18 cellular contexts compared by ENCODE assay signal in genomic region chr1:179888071-179888470, GRCh38. TPM values are rescaled to one million over a fixed set of nuclear protein-coding genes. Genes with fewer than 3 reads are reported as not detected.
DNase-seq lines count a peak whose midpoint lies in the region; ATAC-seq and TF ChIP-seq lines count a peak whose summit lies in the region.
"Had no signal": no experiment of that assay in that cellular context is flagged by ENCODE, and none has a peak within 500 bp of the region (broad histone marks: within the 10 kb centered on the region; RNA-seq: fewer than 3 reads in every experiment).

No MANE protein-coding gene starts in this region.

- H3K27me3 Mint-ChIP-seq in central memory CD8-positive, alpha-beta T cell = no peaks in the 10 kb centered on the region

- H3K27ac Mint-ChIP-seq in central memory CD8-positive, alpha-beta T cell (ENCODE audit: low read depth) = peak overlapping the region; percentile 4

- peaks cover 61% of the 10 kb centered on the region for H3K36me3 Mint-ChIP-seq in central memory CD8-positive, alpha-beta T cell (ENCODE audit: insufficient read depth)

- no peak overlapping the region for H3K4me3 Mint-ChIP-seq in central memory CD8-positive, alpha-beta T cell

- H3K27me3 ChIP-seq in BLaER1 = no peaks in the 10 kb centered on the region
- H3K27me3 ChIP-seq in DOHH2 (ENCODE audit: control insufficient read depth, low read length) = no peaks in the 10 kb centered on the region
- H3K27me3 ChIP-seq in OCI-LY3 (ENCODE audit: low read depth, low read length) = no peaks in the 10 kb centered on the region
- H3K27me3 ChIP-seq: heart left ventricle, sigmoid colon had no signal

- H3K9me3 Mint-ChIP-seq in central memory CD8-positive, alpha-beta T cell = no peaks in the 10 kb centered on the region

- no peak for ATAC-seq in central memory CD8-positive, alpha-beta T cell (replicated peaks; ENCODE audit: extremely low read depth, poor library complexity, severe bottlenecking)
- no peak for ATAC-seq in GM21737 (IDR thresholded peaks at IDR 0.05; ENCODE audit: unreplicated experiment)
- no peak for ATAC-seq in GM18858 (IDR thresholded peaks at IDR 0.05; ENCODE audit: unreplicated experiment)
- ATAC-seq: HCT116, heart left ventricle had no signal

- no peak for TF ChIP-seq CTCF in DOHH2 (IDR thresholded peaks at IDR 0.05; ENCODE audit: low read depth, low read length, poor library complexity, severe bottlenecking)
- TF ChIP-seq CTCF in OCI-LY3 (IDR thresholded peaks at IDR 0.05; ENCODE audit: low read depth, low read length) = no peak

- peaks cover 26% of the 10 kb centered on the region for H3K79me2 ChIP-seq in DOHH2 (ENCODE audit: control insufficient read depth, low read length)
- H3K79me2 ChIP-seq in OCI-LY3 (ENCODE audit: low read length) = peaks cover 61% of the 10 kb centered on the region

- no peak overlapping the region for H2AFZ ChIP-seq in OCI-LY3 (ENCODE audit: low read depth, low read length)
- H2AFZ ChIP-seq: PC-9 had no signal

- H3K4me2 ChIP-seq in BLaER1 (peak overlapping the region; percentile 13; the same call in 1 of the 2 replicates), DOHH2 (ENCODE audit: low read length) (peak overlapping the region; percentile 59), OCI-LY3 (ENCODE audit: low read length) (peak overlapping the region; percentile 50)
- H3K4me2 ChIP-seq: PC-9 had no signal

- peaks cover 18% of the 10 kb centered on the region for H3F3A ChIP-seq in DOHH2 (ENCODE audit: control insufficient read depth, insufficient read depth)

- H3K27ac ChIP-seq in BLaER1 (no peak overlapping the region), DOHH2 (ENCODE audit: low read depth, low read length) (peak overlapping the region; percentile 71), OCI-LY3 (ENCODE audit: low read length) (peak overlapping the region; percentile 60)
- H3K27ac ChIP-seq: PC-9, sigmoid colon had no signal

- no peaks in the 10 kb centered on the region for H3K9me3 ChIP-seq in BLaER1
- H3K9me3 ChIP-seq in DOHH2 (ENCODE audit: control insufficient read depth, insufficient read depth, low read length) = no peaks in the 10 kb centered on the region
- H3K9me3 ChIP-seq in OCI-LY3 (ENCODE audit: insufficient read depth, low read length) = no peaks in the 10 kb centered on the region
- H3K9me3 ChIP-seq: heart left ventricle, sigmoid colon had no signal

- no peak overlapping the region for H3K4me3 ChIP-seq in BLaER1
- H3K4me3 ChIP-seq in DOHH2 (ENCODE audit: low read length) = peak overlapping the region; percentile 46
- peak overlapping the region; percentile 6; the same call in 1 of the 2 replicates for H3K4me3 ChIP-seq in OCI-LY3 (ENCODE audit: low read length)
- H3K4me3 ChIP-seq: heart left ventricle, PC-9 had no signal

- H4K20me1 ChIP-seq in BLaER1 = peaks cover 15% of the 10 kb centered on the region; the same call in 1 of the 2 replicates
- H4K20me1 ChIP-seq in DOHH2 (ENCODE audit: control insufficient read depth, insufficient read depth, low read depth, low read length) = no peaks in the 10 kb centered on the region
- peaks cover 26% of the 10 kb centered on the region for H4K20me1 ChIP-seq in OCI-LY3 (ENCODE audit: insufficient read depth, low read length)

- peaks cover 25% of the 10 kb centered on the region for H3K4me1 Mint-ChIP-seq in central memory CD8-positive, alpha-beta T cell

- no peak for DNase-seq in central memory CD8-positive, alpha-beta T cell (ENCODE audit: low spot score in 2 of 2)
- DNase-seq in cerebellar cortex (ENCODE audit: low spot score) = no peak
- DNase-seq in HT-29 (ENCODE audit: low spot score) = no peak
- DNase-seq: activated CD4-positive, alpha-beta T cell treated with anti-CD3 and anti-CD28 coated beads, Interleukin-2, amount 50 U/mL, for 4 hours; DMS79; heart left ventricle; NCI-H1417; nucleus accumbens; PC-9; sigmoid colon; stimulated activated CD4-positive, alpha-beta T cell treated with anti-CD3 and anti-CD28 coated beads, Interleukin-4, amount 100 ng/mL, for 4 hours; trophoblast cell had no signal

- H3K9ac ChIP-seq in BLaER1 (no peak overlapping the region), OCI-LY3 (ENCODE audit: low read length) (peak overlapping the region; percentile 11; the same call in 1 of the 2 replicates)

- no peaks in the 10 kb centered on the region for H3K9me2 ChIP-seq in DOHH2 (replicated peaks; ENCODE audit: control insufficient read depth, low read length)

- H3K4me1 ChIP-seq in BLaER1 (peaks cover 30% of the 10 kb centered on the region), DOHH2 (ENCODE audit: control insufficient read depth, low read length) (peaks cover 61% of the 10 kb centered on the region), OCI-LY3 (ENCODE audit: low read length) (peaks cover 23% of the 10 kb centered on the region)

- H3K36me3 ChIP-seq in BLaER1 = peaks cover 59% of the 10 kb centered on the region
- peaks cover 35% of the 10 kb centered on the region for H3K36me3 ChIP-seq in DOHH2 (ENCODE audit: control insufficient read depth, low read length)
- peaks cover 46% of the 10 kb centered on the region for H3K36me3 ChIP-seq in OCI-LY3 (replicated peaks; ENCODE audit: low read depth, low read length)

RNA-seq across cellular contexts. Expression of gene TOR1AIP1, which starts 6.0 kb away (rescaled TPM):
- 13.4 and 14.8 TPM in 2 replicates for total RNA-seq in HT-29 (2014; rRNA removed; shearing (Covaris generic))

RNA-seq across cellular contexts. Expression of gene TOR1AIP2, which starts 10.5 kb away (rescaled TPM):
- total RNA-seq in HT-29 (2014; rRNA removed; shearing (Covaris generic)) = 29.9 and 32.6 TPM in 2 replicates
